ENCODE assay signal across 19 cellular contexts in genomic region chr3:189172668-189173419, GRCh38. TPM values are rescaled to one million over a fixed set of nuclear protein-coding genes. Genes with fewer than 3 reads are reported as not detected.
DNase-seq lines count a peak whose midpoint lies in the region; ATAC-seq and TF ChIP-seq lines count a peak whose summit lies in the region.
"Had no signal": no experiment of that assay in that cellular context is flagged by ENCODE, and none has a peak within 500 bp of the region (broad histone marks: within the 10 kb centered on the region; RNA-seq: fewer than 3 reads in every experiment).

No MANE protein-coding gene starts in this region.

- DNase-seq in activated T-cell treated with anti-CD3 and anti-CD28 coated beads, Interleukin-2, amount 50 U/mL, for 72 hours = no peak
- DNase-seq in activated T-cell treated with anti-CD3 and anti-CD28 coated beads, Interleukin-2, amount 50 U/mL, for 1 hour = no peak
- peak; percentile 26 for DNase-seq in NCI-H1436 (lab: John Stamatoyannopoulos, UW)
- DNase-seq in esophagus muscularis mucosa (ENCODE audit: extremely low spot score) = peak; percentile 50
- no peak for DNase-seq in activated gamma-delta T cell (lab: John Stamatoyannopoulos, UW)
- no peak for DNase-seq in D341Med (ENCODE audit: low spot score)
- DNase-seq: ACHN, AML-193, Calu3, NCI-H1417, NCI-H2029, NCI-H2171 treated with DMSO at 0.1 percent for 48 hours, NCI-H446 treated with DMSO at 0.1 percent for 48 hours had no signal

- no peaks in the 10 kb centered on the region for H3K27me3 Mint-ChIP-seq in activated T-cell treated with anti-CD3 and anti-CD28 coated beads, Interleukin-2, amount 50 U/mL, for 72 hours (ENCODE audit: low read depth)

- H3K4me1 Mint-ChIP-seq in activated T-cell treated with anti-CD3 and anti-CD28 coated beads, Interleukin-2, amount 50 U/mL, for 72 hours (ENCODE audit: low read depth) = peaks cover 18% of the 10 kb centered on the region
- H3K4me1 Mint-ChIP-seq: GM23338 had no signal

- H3K9me3 Mint-ChIP-seq in activated T-cell treated with anti-CD3 and anti-CD28 coated beads, Interleukin-2, amount 50 U/mL, for 72 hours = no peaks in the 10 kb centered on the region
- H3K9me3 Mint-ChIP-seq: GM23338 had no signal

- peak; percentile 68 to 80 for ATAC-seq in activated T-cell treated with anti-CD3 and anti-CD28 coated beads, Interleukin-2, amount 50 U/mL, for 72 hours (replicated peaks in 1 of 2)
- ATAC-seq in GM18870 (IDR thresholded peaks at IDR 0.05; ENCODE audit: unreplicated experiment) = no peak
- ATAC-seq: GM23338, K562 had no signal

- TF ChIP-seq EP300 in esophagus muscularis mucosa (IDR thresholded peaks at IDR 0.05) = no peak

- H3K9me3 ChIP-seq in esophagus muscularis mucosa = no peaks in the 10 kb centered on the region
- H3K9me3 ChIP-seq in thymus (ENCODE audit: control insufficient read depth) = no peaks in the 10 kb centered on the region

- no peak for TF ChIP-seq POLR2A in esophagus muscularis mucosa (IDR thresholded peaks at IDR 0.05; ENCODE audit: low read depth)

- H3K27ac ChIP-seq in esophagus muscularis mucosa (replicated peaks in 1 of 4) (no peak overlapping the region), thymus (ENCODE audit: low read depth) (peak overlapping the region; percentile 47)
- H3K27ac ChIP-seq: RWPE1 had no signal

- H3K36me3 ChIP-seq in esophagus muscularis mucosa = no peaks in the 10 kb centered on the region
- no peaks in the 10 kb centered on the region for H3K36me3 ChIP-seq in thymus (ENCODE audit: control insufficient read depth, insufficient read depth)

- no peak overlapping the region for H3K4me3 ChIP-seq in esophagus muscularis mucosa
- H3K4me3 ChIP-seq in thymus (ENCODE audit: low read length) = no peak overlapping the region
- H3K4me3 ChIP-seq: GM23338, K562 had no signal

- no peak for TF ChIP-seq CTCF in esophagus muscularis mucosa (IDR thresholded peaks at IDR 0.05)

- peak overlapping the region; percentile 30 for H3K27ac Mint-ChIP-seq in activated T-cell treated with anti-CD3 and anti-CD28 coated beads, Interleukin-2, amount 50 U/mL, for 72 hours
- H3K27ac Mint-ChIP-seq: GM23338 had no signal

- peak overlapping the region in 1 of 2 donors; percentile 12 for H3K4me3 Mint-ChIP-seq in activated T-cell treated with anti-CD3 and anti-CD28 coated beads, Interleukin-2, amount 50 U/mL, for 72 hours
- H3K4me3 Mint-ChIP-seq: GM23338 had no signal

- H3K27me3 ChIP-seq in esophagus muscularis mucosa (no peaks in the 10 kb centered on the region), thymus (ENCODE audit: control insufficient read depth, insufficient read depth) (no peaks in the 10 kb centered on the region)

- no peaks in the 10 kb centered on the region for H3K36me3 Mint-ChIP-seq in activated T-cell treated with anti-CD3 and anti-CD28 coated beads, Interleukin-2, amount 50 U/mL, for 72 hours (ENCODE audit: insufficient read depth in 2 of 2)

- intact Hi-C loops in esophagus muscularis mucosa (cut with DNase I) = no loop called here

- 73% methylated on average over 8 of the region's 8 CpGs for WGBS in esophagus muscularis mucosa
- WGBS in thymus = 88% methylated on average over 8 of the region's 8 CpGs

- H3K4me1 ChIP-seq in esophagus muscularis mucosa (no peaks in the 10 kb centered on the region), thymus (ENCODE audit: control insufficient read depth, insufficient read depth, low read length) (no peaks in the 10 kb centered on the region)

RNA-seq across cellular contexts. Expression of gene TPRG1, which starts 1.1 kb away (rescaled TPM):
- 10 to 100 TPM; 24.4 to 25.3 TPM for total RNA-seq in activated T-cell treated with anti-CD3 and anti-CD28 coated beads, Interleukin-2, amount 50 U/mL, for 72 hours
- total RNA-seq in esophagus muscularis mucosa = 1 to 10 TPM; 2.8 to 4.3 (median 3.1) TPM
- polyA plus RNA-seq in thymus = 3.2 TPM
- total RNA-seq: G401, K562 had no signal

Comparison
In these comparisons a context has a peak if more than half of its experiments do, and no peak if none do; other contexts are left out.
1. DNase-seq: peak in NCI-H1436 (single experiment) and esophagus muscularis mucosa (single experiment); none in activated T-cell treated with anti-CD3 and anti-CD28 coated beads, Interleukin-2, amount 50 U/mL, for 72 hours (0 of 2), activated T-cell treated with anti-CD3 and anti-CD28 coated beads, Interleukin-2, amount 50 U/mL, for 1 hour (single experiment), activated gamma-delta T cell (single experiment) and D341Med (single experiment).
2. RNA of gene TPRG1, which starts 1.1 kb away (total RNA-seq): 24.4 to 25.3 TPM in activated T-cell treated with anti-CD3 and anti-CD28 coated beads, Interleukin-2, amount 50 U/mL, for 72 hours; 2.8 to 4.3 TPM in esophagus muscularis mucosa; every median in the first group is over 4 times any median in the second.